ENCODE assay signal across 1 cellular context in genomic region chr7:131057015-131057518, GRCh38.
TF ChIP-seq lines count a peak whose summit lies in the region.

No MANE protein-coding gene starts in this region.

TF ChIP-seq in HepG2, 621 proteins besides CTCF, POLR2A, EP300 and RAD21 (continued from another document and continues in another):
- TF ChIP-seq, protein P1, sequence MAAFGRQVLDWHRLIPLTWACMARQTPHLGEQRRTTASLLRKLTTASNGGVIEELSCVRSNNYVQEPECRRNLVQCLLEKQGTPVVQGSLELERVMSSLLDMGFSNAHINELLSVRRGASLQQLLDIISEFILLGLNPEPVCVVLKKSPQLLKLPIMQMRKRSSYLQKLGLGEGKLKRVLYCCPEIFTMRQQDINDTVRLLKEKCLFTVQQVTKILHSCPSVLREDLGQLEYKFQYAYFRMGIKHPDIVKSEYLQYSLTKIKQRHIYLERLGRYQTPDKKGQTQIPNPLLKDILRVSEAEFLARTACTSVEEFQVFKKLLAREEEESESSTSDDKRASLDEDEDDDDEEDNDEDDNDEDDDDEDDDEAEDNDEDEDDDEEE (CRISPR knock-in tag; IDR thresholded peaks at IDR 0.05), result no peak
- TF ChIP-seq ZNF253 (CRISPR knock-in tag; IDR thresholded peaks at IDR 0.05; ENCODE audit: borderline replicate concordance) (no peak), FOXC1 (CRISPR knock-in tag; IDR thresholded peaks at IDR 0.05; ENCODE audit: borderline replicate concordance) (no peak), SP140L (CRISPR knock-in tag; IDR thresholded peaks at IDR 0.05; ENCODE audit: borderline replicate concordance) (no peak), ZFP36L2 (CRISPR knock-in tag; IDR thresholded peaks at IDR 0.05) (no peak), ZSCAN9 (CRISPR knock-in tag; IDR thresholded peaks at IDR 0.05; ENCODE audit: borderline replicate concordance) (peak; percentile 94; the same call in 1 of the 2 replicates), ETV6 (CRISPR knock-in tag; conservative IDR thresholded peaks at IDR 0.05) (0 out of 2 replicates have a peak, but pooled peaks have one; percentile 32), SCMH1 (CRISPR knock-in tag; IDR thresholded peaks at IDR 0.05; ENCODE audit: borderline replicate concordance) (no peak), SOX13 (IDR thresholded peaks at IDR 0.05) (peak; percentile 71), SOX13 (CRISPR knock-in tag; conservative IDR thresholded peaks at IDR 0.05 in 1 of 2, IDR thresholded peaks at IDR 0.05 in 1 of 2) (peak in 1 of 2 experiments; percentile 97; a peak in 2 of 4 replicates), SIX4 (CRISPR knock-in tag; IDR thresholded peaks at IDR 0.05) (peak; percentile 76; the same call in 1 of the 2 replicates), THRA (CRISPR knock-in tag; IDR thresholded peaks at IDR 0.05; ENCODE audit: borderline replicate concordance) (peak; percentile 85), ZFAT (CRISPR knock-in tag; conservative IDR thresholded peaks at IDR 0.05) (no peak), TBX2 (CRISPR knock-in tag; IDR thresholded peaks at IDR 0.05; ENCODE audit: borderline replicate concordance) (peak; percentile 77; the same call in 1 of the 2 replicates), GABPA (IDR thresholded peaks at IDR 0.05; ENCODE audit: low read depth, low read length) (no peak), GABPA (CRISPR knock-in tag; IDR thresholded peaks at IDR 0.05; ENCODE audit: low read depth) (peak; percentile 62; the same call in 1 of the 2 replicates), ZBTB44 (CRISPR knock-in tag; IDR thresholded peaks at IDR 0.05) (no peak), NR2F2 (IDR thresholded peaks at IDR 0.05; ENCODE audit: borderline replicate concordance, low read depth) (no peak; the same call in 1 of the 2 replicates), ZNF44 (CRISPR knock-in tag; IDR thresholded peaks at IDR 0.05) (no peak), SP1 (IDR thresholded peaks at IDR 0.05) (no peak), SP1 (CRISPR knock-in tag; IDR thresholded peaks at IDR 0.05) (no peak), ONECUT2 (CRISPR knock-in tag; IDR thresholded peaks at IDR 0.05) (no peak), DNMT3B (CRISPR knock-in tag; conservative IDR thresholded peaks at IDR 0.05) (peak; percentile 78), ZC3H13 (CRISPR knock-in tag; IDR thresholded peaks at IDR 0.05) (no peak), ARID4A (CRISPR knock-in tag; IDR thresholded peaks at IDR 0.05; ENCODE audit: borderline replicate concordance) (peak; percentile 45; the same call in 1 of the 2 replicates), ZNF672 (CRISPR knock-in tag; IDR thresholded peaks at IDR 0.05) (no peak), DMAP1 (CRISPR knock-in tag; IDR thresholded peaks at IDR 0.05) (peak; percentile 80), ZNF567 (CRISPR knock-in tag; IDR thresholded peaks at IDR 0.05; ENCODE audit: borderline replicate concordance) (no peak), CCAR2 (optimal IDR thresholded peaks at IDR 0.05; ENCODE audit: low read depth, low read length) (no peak), FOXM1 (CRISPR knock-in tag; IDR thresholded peaks at IDR 0.05) (no peak), CENPT (CRISPR knock-in tag; IDR thresholded peaks at IDR 0.05; ENCODE audit: low read depth) (no peak), PITX1 (CRISPR knock-in tag; IDR thresholded peaks at IDR 0.05) (peak; percentile 95), ZNF430 (CRISPR knock-in tag; IDR thresholded peaks at IDR 0.05) (0 out of 2 replicates have a peak, but pooled peaks have one; percentile 47), TGIF2 (CRISPR knock-in tag; IDR thresholded peaks at IDR 0.05) (peak; percentile 87), JUND (CRISPR knock-in tag; IDR thresholded peaks at IDR 0.05) (no peak), ZNF609 (CRISPR knock-in tag; IDR thresholded peaks at IDR 0.05; ENCODE audit: borderline replicate concordance) (peak; percentile 61; the same call in 1 of the 2 replicates), MEIS1 (CRISPR knock-in tag; IDR thresholded peaks at IDR 0.05; ENCODE audit: borderline replicate concordance) (no peak), HMGA1 (CRISPR knock-in tag; conservative IDR thresholded peaks at IDR 0.05) (no peak), ZNF850 (CRISPR knock-in tag; conservative IDR thresholded peaks at IDR 0.05) (no peak)
- TF ChIP-seq, protein P2, sequence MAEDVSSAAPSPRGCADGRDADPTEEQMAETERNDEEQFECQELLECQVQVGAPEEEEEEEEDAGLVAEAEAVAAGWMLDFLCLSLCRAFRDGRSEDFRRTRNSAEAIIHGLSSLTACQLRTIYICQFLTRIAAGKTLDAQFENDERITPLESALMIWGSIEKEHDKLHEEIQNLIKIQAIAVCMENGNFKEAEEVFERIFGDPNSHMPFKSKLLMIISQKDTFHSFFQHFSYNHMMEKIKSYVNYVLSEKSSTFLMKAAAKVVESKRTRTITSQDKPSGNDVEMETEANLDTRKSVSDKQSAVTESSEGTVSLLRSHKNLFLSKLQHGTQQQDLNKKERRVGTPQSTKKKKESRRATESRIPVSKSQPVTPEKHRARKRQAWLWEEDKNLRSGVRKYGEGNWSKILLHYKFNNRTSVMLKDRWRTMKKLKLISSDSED (CRISPR knock-in tag; IDR thresholded peaks at IDR 0.05), result no peak
- TF ChIP-seq, protein P3, sequence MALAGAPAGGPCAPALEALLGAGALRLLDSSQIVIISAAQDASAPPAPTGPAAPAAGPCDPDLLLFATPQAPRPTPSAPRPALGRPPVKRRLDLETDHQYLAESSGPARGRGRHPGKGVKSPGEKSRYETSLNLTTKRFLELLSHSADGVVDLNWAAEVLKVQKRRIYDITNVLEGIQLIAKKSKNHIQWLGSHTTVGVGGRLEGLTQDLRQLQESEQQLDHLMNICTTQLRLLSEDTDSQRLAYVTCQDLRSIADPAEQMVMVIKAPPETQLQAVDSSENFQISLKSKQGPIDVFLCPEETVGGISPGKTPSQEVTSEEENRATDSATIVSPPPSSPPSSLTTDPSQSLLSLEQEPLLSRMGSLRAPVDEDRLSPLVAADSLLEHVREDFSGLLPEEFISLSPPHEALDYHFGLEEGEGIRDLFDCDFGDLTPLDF (CRISPR knock-in tag; IDR thresholded peaks at IDR 0.05), result no peak
- TF ChIP-seq, protein P4, sequence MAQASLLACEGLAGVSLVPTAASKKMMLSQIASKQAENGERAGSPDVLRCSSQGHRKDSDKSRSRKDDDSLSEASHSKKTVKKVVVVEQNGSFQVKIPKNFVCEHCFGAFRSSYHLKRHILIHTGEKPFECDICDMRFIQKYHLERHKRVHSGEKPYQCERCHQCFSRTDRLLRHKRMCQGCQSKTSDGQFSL (CRISPR knock-in tag; IDR thresholded peaks at IDR 0.05), result no peak
- TF ChIP-seq, protein P5, sequence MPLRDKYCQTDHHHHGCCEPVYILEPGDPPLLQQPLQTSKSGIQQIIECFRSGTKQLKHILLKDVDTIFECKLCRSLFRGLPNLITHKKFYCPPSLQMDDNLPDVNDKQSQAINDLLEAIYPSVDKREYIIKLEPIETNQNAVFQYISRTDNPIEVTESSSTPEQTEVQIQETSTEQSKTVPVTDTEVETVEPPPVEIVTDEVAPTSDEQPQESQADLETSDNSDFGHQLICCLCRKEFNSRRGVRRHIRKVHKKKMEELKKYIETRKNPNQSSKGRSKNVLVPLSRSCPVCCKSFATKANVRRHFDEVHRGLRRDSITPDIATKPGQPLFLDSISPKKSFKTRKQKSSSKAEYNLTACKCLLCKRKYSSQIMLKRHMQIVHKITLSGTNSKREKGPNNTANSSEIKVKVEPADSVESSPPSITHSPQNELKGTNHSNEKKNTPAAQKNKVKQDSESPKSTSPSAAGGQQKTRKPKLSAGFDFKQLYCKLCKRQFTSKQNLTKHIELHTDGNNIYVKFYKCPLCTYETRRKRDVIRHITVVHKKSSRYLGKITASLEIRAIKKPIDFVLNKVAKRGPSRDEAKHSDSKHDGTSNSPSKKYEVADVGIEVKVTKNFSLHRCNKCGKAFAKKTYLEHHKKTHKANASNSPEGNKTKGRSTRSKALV (CRISPR knock-in tag; IDR thresholded peaks at IDR 0.05), result no peak
- TF ChIP-seq, protein P6, sequence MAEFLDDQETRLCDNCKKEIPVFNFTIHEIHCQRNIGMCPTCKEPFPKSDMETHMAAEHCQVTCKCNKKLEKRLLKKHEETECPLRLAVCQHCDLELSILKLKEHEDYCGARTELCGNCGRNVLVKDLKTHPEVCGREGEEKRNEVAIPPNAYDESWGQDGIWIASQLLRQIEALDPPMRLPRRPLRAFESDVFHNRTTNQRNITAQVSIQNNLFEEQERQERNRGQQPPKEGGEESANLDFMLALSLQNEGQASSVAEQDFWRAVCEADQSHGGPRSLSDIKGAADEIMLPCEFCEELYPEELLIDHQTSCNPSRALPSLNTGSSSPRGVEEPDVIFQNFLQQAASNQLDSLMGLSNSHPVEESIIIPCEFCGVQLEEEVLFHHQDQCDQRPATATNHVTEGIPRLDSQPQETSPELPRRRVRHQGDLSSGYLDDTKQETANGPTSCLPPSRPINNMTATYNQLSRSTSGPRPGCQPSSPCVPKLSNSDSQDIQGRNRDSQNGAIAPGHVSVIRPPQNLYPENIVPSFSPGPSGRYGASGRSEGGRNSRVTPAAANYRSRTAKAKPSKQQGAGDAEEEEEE (CRISPR knock-in tag; IDR thresholded peaks at IDR 0.05; ENCODE audit: borderline replicate concordance), result no peak
